ENCODE assay signal across 36 cellular contexts in the genomic region with DNA sequence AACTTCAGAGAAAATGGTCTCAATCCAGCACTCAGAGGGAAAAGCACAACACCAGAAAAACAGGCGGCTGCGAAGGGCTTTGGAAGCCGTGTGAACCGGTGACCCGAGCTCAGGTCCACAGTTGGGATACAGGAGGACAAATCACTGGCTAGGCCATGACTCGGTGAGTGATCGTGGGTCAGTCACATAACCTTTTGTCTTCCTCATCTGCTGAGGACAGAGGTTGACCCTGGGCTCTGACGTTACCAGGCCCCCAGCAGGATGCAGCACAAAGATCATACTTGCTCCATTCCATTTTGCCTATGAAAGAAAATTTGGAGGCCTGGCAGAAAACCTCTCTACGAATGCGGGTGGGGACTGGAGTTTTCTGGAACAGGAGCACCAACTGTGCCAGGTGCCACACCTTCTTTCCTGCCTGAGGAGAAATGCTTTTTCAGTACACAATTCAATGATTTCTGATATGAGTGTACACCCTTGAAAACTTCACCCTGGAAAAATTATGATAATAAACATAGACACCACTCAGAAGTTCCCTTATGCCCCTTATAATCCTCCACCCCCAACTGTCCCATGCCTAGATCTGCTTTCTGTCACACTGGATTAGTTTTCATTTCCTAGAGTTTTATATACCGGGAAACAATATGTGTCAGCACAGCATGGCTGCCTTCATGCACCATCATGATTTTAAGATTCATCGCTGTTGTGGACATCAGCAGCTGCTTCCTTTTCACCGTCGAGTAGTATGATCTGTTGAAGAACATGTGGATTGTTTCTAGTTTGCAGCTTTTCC.
"Had no signal": no experiment of that assay in that cellular context is flagged by ENCODE, and none has a peak within 500 bp of the region (broad histone marks: within the 10 kb centered on the region; RNA-seq: fewer than 3 reads in every experiment).

No MANE protein-coding gene starts in this region.

- H3K4me3 Mint-ChIP-seq: activated B cell treated with CpG ODN at 0.5 μM for 24 hours; activated CD4-positive, alpha-beta memory T cell treated with anti-CD3 and anti-CD28 coated beads, Interleukin-2, amount 10 ng/mL, durations not matched to agents 7 days and 5 days; activated CD4-positive, alpha-beta T cell treated with anti-CD3 and anti-CD28 coated beads for 36 hours; activated CD4-positive, alpha-beta T cell treated with anti-CD3 and anti-CD28 coated beads, Interleukin-2, amount 10 ng/mL, durations not matched to agents 7 days and 5 days; activated CD8-positive, alpha-beta memory T cell treated with anti-CD3 and anti-CD28 coated beads, Interleukin-2, amount 10 ng/mL, durations not matched to agents 7 days and 5 days; activated CD8-positive, alpha-beta T cell treated with anti-CD3 and anti-CD28 coated beads, Interleukin-2, amount 10 ng/mL, durations not matched to agents 7 days and 5 days; activated naive CD4-positive, alpha-beta T cell treated with anti-CD3 and anti-CD28 coated beads, Interleukin-2, amount 10 ng/mL, durations not matched to agents 7 days and 5 days; activated naive CD4-positive, alpha-beta T cell treated with anti-CD3 and anti-CD28 coated beads, Interleukin-2, amount 50 U/mL, for 24 hours; activated naive CD8-positive, alpha-beta T cell; activated naive CD8-positive, alpha-beta T cell treated with anti-CD3 and anti-CD28 coated beads, Interleukin-2, amount 10 ng/mL, durations not matched to agents 7 days and 5 days; activated naive CD8-positive, alpha-beta T cell treated with anti-CD3 and anti-CD28 coated beads, Interleukin-2, amount 50 U/mL, for 24 hours; activated T-cell treated with anti-CD3 and anti-CD28 coated beads, Interleukin-2, amount 50 U/mL, for 24 hours; brain; central memory CD8-positive, alpha-beta T cell; T-helper 1 cell treated with Interleukin-12 subunit alpha and Interleukin-12 subunit beta and Interleukin-4 antibody, amounts not matched to agents 30 μg/mL and 1 μg/mL, for 36 hours; T-helper 2 cell treated with Interferon-gamma antibody and Interleukin-4, amounts not matched to agents 5 μg/mL and 100 μg/mL, for 36 hours had no signal

- H3K36me3 ChIP-seq: ascending aorta, cardiac muscle cell had no signal

- H3K9me3 Mint-ChIP-seq: activated B cell treated with CpG ODN at 0.5 μM for 24 hours; activated CD4-positive, alpha-beta memory T cell treated with anti-CD3 and anti-CD28 coated beads, Interleukin-2, amount 10 ng/mL, durations not matched to agents 7 days and 5 days; activated CD4-positive, alpha-beta T cell treated with anti-CD3 and anti-CD28 coated beads, Interleukin-2, amount 10 ng/mL, durations not matched to agents 7 days and 5 days; activated naive CD4-positive, alpha-beta T cell treated with anti-CD3 and anti-CD28 coated beads, Interleukin-2, amount 10 ng/mL, durations not matched to agents 7 days and 5 days; activated naive CD4-positive, alpha-beta T cell treated with anti-CD3 and anti-CD28 coated beads, Interleukin-2, amount 50 U/mL, for 24 hours; activated naive CD8-positive, alpha-beta T cell treated with anti-CD3 and anti-CD28 coated beads, Interleukin-2, amount 10 ng/mL, durations not matched to agents 7 days and 5 days; activated naive CD8-positive, alpha-beta T cell treated with anti-CD3 and anti-CD28 coated beads, Interleukin-2, amount 50 U/mL, for 24 hours; activated T-cell treated with anti-CD3 and anti-CD28 coated beads, Interleukin-2, amount 50 U/mL, for 24 hours; activated T-helper 2 cell treated with anti-CD3 and anti-CD28 coated beads, Interferon-gamma antibody, Interleukin-2, Interleukin-4, amounts not matched to agents 10 μg/mL and 5 μg/mL and 100 μg/mL, durations not matched to agents 14 hours and 24 hours and 36 hours; central memory CD8-positive, alpha-beta T cell; T-helper 1 cell treated with Interleukin-12 subunit alpha and Interleukin-12 subunit beta and Interleukin-4 antibody, amounts not matched to agents 30 μg/mL and 1 μg/mL, for 36 hours; T-helper 2 cell treated with Interferon-gamma antibody and Interleukin-4, amounts not matched to agents 5 μg/mL and 100 μg/mL, for 36 hours had no signal

- H3K27me3 Mint-ChIP-seq: activated CD4-positive, alpha-beta memory T cell treated with anti-CD3 and anti-CD28 coated beads, Interleukin-2, amount 10 ng/mL, durations not matched to agents 7 days and 5 days; activated CD4-positive, alpha-beta T cell treated with anti-CD3 and anti-CD28 coated beads for 36 hours; activated naive CD8-positive, alpha-beta T cell; activated naive CD8-positive, alpha-beta T cell treated with anti-CD3 and anti-CD28 coated beads, Interleukin-2, amount 10 ng/mL, durations not matched to agents 7 days and 5 days; activated naive CD8-positive, alpha-beta T cell treated with anti-CD3 and anti-CD28 coated beads, Interleukin-2, amount 50 U/mL, for 24 hours had no signal

- H3K27ac ChIP-seq: ascending aorta, cardiac muscle cell, VCaP had no signal

- H3K4me1 ChIP-seq: ascending aorta had no signal

- H3K27me3 ChIP-seq: ascending aorta, cardiac muscle cell had no signal

- H3K4me3 ChIP-seq: ascending aorta, cardiac muscle cell had no signal

- DNase-seq: activated B cell treated with CpG ODN at 0.5 μM for 24 hours; activated CD4-positive, alpha-beta memory T cell treated with anti-CD3 and anti-CD28 coated beads, Interleukin-2, amount 10 ng/mL, durations not matched to agents 7 days and 5 days; activated CD4-positive, alpha-beta T cell treated with anti-CD3 and anti-CD28 coated beads for 1 hour; activated CD4-positive, alpha-beta T cell treated with anti-CD3 and anti-CD28 coated beads for 36 hours; activated CD4-positive, alpha-beta T cell treated with anti-CD3 and anti-CD28 coated beads for 48 hours; activated CD4-positive, alpha-beta T cell treated with anti-CD3 and anti-CD28 coated beads, Interleukin-2, amount 10 ng/mL, durations not matched to agents 7 days and 5 days; activated CD4-positive, alpha-beta T cell treated with anti-CD3 and anti-CD28 coated beads, Interleukin-2, amount 50 U/mL, for 48 hours; activated CD8-positive, alpha-beta memory T cell treated with anti-CD3 and anti-CD28 coated beads for 24 hours; activated CD8-positive, alpha-beta memory T cell treated with anti-CD3 and anti-CD28 coated beads, Interleukin-2, amount 10 ng/mL, durations not matched to agents 7 days and 5 days; activated CD8-positive, alpha-beta memory T cell treated with anti-CD3 and anti-CD28 coated beads, Interleukin-2, amount 50 U/mL, for 48 hours; activated CD8-positive, alpha-beta T cell treated with anti-CD3 and anti-CD28 coated beads, Interleukin-2, amount 10 ng/mL, durations not matched to agents 7 days and 5 days; activated effector memory CD4-positive, alpha-beta T cell treated with Interleukin-2 at 50 U/mL for 16 hours; activated gamma-delta T cell; activated naive CD4-positive, alpha-beta T cell treated with anti-CD3 and anti-CD28 coated beads, Interleukin-2, amount 10 ng/mL, durations not matched to agents 7 days and 5 days; activated naive CD4-positive, alpha-beta T cell treated with Interleukin-2 at 50 U/mL for 16 hours; activated naive CD8-positive, alpha-beta T cell treated with anti-CD3 and anti-CD28 coated beads, Interleukin-2, amount 10 ng/mL, durations not matched to agents 7 days and 5 days; activated naive CD8-positive, alpha-beta T cell treated with anti-CD3 and anti-CD28 coated beads, Interleukin-2, amount 50 U/mL, for 24 hours; activated T-cell treated with anti-CD3 and anti-CD28 coated beads, Interleukin-2, amount 50 U/mL, for 24 hours; activated T-cell treated with anti-CD3 and anti-CD28 coated beads, Interleukin-2, amount 50 U/mL, for 48 hours; amygdala; anterior cingulate cortex; caudate nucleus; cerebellar nuclear complex; T-helper 1 cell; T-helper 2 cell; T-helper 9 cell had no signal

- H3K27ac Mint-ChIP-seq: activated B cell treated with CpG ODN at 0.5 μM for 24 hours; activated CD4-positive, alpha-beta memory T cell treated with anti-CD3 and anti-CD28 coated beads, Interleukin-2, amount 10 ng/mL, durations not matched to agents 7 days and 5 days; activated CD4-positive, alpha-beta T cell treated with anti-CD3 and anti-CD28 coated beads for 36 hours; activated CD4-positive, alpha-beta T cell treated with anti-CD3 and anti-CD28 coated beads, Interleukin-2, amount 10 ng/mL, durations not matched to agents 7 days and 5 days; activated CD8-positive, alpha-beta memory T cell treated with anti-CD3 and anti-CD28 coated beads, Interleukin-2, amount 10 ng/mL, durations not matched to agents 7 days and 5 days; activated CD8-positive, alpha-beta T cell treated with anti-CD3 and anti-CD28 coated beads, Interleukin-2, amount 10 ng/mL, durations not matched to agents 7 days and 5 days; activated naive CD4-positive, alpha-beta T cell treated with anti-CD3 and anti-CD28 coated beads, Interleukin-2, amount 10 ng/mL, durations not matched to agents 7 days and 5 days; activated naive CD4-positive, alpha-beta T cell treated with anti-CD3 and anti-CD28 coated beads, Interleukin-2, amount 50 U/mL, for 24 hours; activated naive CD8-positive, alpha-beta T cell; activated naive CD8-positive, alpha-beta T cell treated with anti-CD3 and anti-CD28 coated beads, Interleukin-2, amount 10 ng/mL, durations not matched to agents 7 days and 5 days; activated naive CD8-positive, alpha-beta T cell treated with anti-CD3 and anti-CD28 coated beads, Interleukin-2, amount 50 U/mL, for 24 hours; activated T-cell treated with anti-CD3 and anti-CD28 coated beads, Interleukin-2, amount 50 U/mL, for 24 hours; activated T-helper 2 cell treated with anti-CD3 and anti-CD28 coated beads, Interferon-gamma antibody, Interleukin-2, Interleukin-4, amounts not matched to agents 10 μg/mL and 5 μg/mL and 100 μg/mL, durations not matched to agents 14 hours and 24 hours and 36 hours; T-helper 1 cell treated with Interleukin-12 subunit alpha and Interleukin-12 subunit beta and Interleukin-4 antibody, amounts not matched to agents 30 μg/mL and 1 μg/mL, for 36 hours; T-helper 2 cell treated with Interferon-gamma antibody and Interleukin-4, amounts not matched to agents 5 μg/mL and 100 μg/mL, for 36 hours had no signal

- H3K4me1 Mint-ChIP-seq: activated B cell treated with CpG ODN at 0.5 μM for 24 hours; activated CD4-positive, alpha-beta memory T cell treated with anti-CD3 and anti-CD28 coated beads, Interleukin-2, amount 10 ng/mL, durations not matched to agents 7 days and 5 days; activated CD4-positive, alpha-beta T cell treated with anti-CD3 and anti-CD28 coated beads for 36 hours; activated CD4-positive, alpha-beta T cell treated with anti-CD3 and anti-CD28 coated beads, Interleukin-2, amount 10 ng/mL, durations not matched to agents 7 days and 5 days; activated CD8-positive, alpha-beta memory T cell treated with anti-CD3 and anti-CD28 coated beads, Interleukin-2, amount 10 ng/mL, durations not matched to agents 7 days and 5 days; activated naive CD4-positive, alpha-beta T cell treated with anti-CD3 and anti-CD28 coated beads, Interleukin-2, amount 10 ng/mL, durations not matched to agents 7 days and 5 days; activated naive CD4-positive, alpha-beta T cell treated with anti-CD3 and anti-CD28 coated beads, Interleukin-2, amount 50 U/mL, for 24 hours; activated naive CD8-positive, alpha-beta T cell treated with anti-CD3 and anti-CD28 coated beads, Interleukin-2, amount 10 ng/mL, durations not matched to agents 7 days and 5 days; activated naive CD8-positive, alpha-beta T cell treated with anti-CD3 and anti-CD28 coated beads, Interleukin-2, amount 50 U/mL, for 24 hours; central memory CD8-positive, alpha-beta T cell had no signal

- H3K36me3 Mint-ChIP-seq: activated CD8-positive, alpha-beta memory T cell treated with anti-CD3 and anti-CD28 coated beads, Interleukin-2, amount 10 ng/mL, durations not matched to agents 7 days and 5 days; activated naive CD4-positive, alpha-beta T cell treated with anti-CD3 and anti-CD28 coated beads, Interleukin-2, amount 10 ng/mL, durations not matched to agents 7 days and 5 days; activated naive CD4-positive, alpha-beta T cell treated with anti-CD3 and anti-CD28 coated beads, Interleukin-2, amount 50 U/mL, for 24 hours; activated naive CD8-positive, alpha-beta T cell; activated naive CD8-positive, alpha-beta T cell treated with anti-CD3 and anti-CD28 coated beads, Interleukin-2, amount 10 ng/mL, durations not matched to agents 7 days and 5 days; brain had no signal

- ATAC-seq: activated CD4-positive, alpha-beta T cell treated with anti-CD3 and anti-CD28 coated beads for 36 hours; activated CD8-positive, alpha-beta memory T cell treated with anti-CD3 and anti-CD28 coated beads, Interleukin-2, amount 10 ng/mL, durations not matched to agents 7 days and 5 days; activated CD8-positive, alpha-beta T cell treated with anti-CD3 and anti-CD28 coated beads, Interleukin-2, amount 10 ng/mL, durations not matched to agents 7 days and 5 days; activated naive CD8-positive, alpha-beta T cell treated with anti-CD3 and anti-CD28 coated beads, Interleukin-2, amount 50 U/mL, for 24 hours had no signal

- H3K9me3 ChIP-seq: ascending aorta had no signal
